In the genomic region with DNA sequence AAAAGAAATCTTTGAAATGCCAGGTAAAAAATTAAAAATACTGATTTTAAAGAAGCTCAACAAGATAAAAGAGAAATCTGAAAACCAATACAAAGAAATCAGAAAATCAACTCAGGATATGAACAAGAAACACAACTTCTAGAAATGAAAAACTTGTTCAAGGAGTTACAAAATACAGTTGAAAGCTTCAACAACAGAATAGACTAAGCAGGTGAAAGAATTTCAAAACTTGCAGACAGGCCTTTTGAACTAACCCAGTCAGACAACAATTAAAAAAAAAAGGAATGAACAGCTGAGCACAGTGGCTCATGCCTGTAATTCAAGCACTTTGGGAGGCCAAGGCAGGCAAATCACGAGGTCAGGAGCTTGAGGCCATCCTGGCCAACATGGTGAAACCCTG, we compare ENCODE assay signal across 15 cellular contexts.
DNase-seq lines count a peak whose midpoint lies in the region; ATAC-seq and FAIRE-seq lines count a peak whose summit lies in the region.
"Had no signal": no experiment of that assay in that cellular context is flagged by ENCODE, and none has a peak within 500 bp of the region (broad histone marks: within the 10 kb centered on the region; RNA-seq: fewer than 3 reads in every experiment).

No MANE protein-coding gene starts in this region.

- peak; percentile 19 for FAIRE-seq in G401.6 (lab: Jason Lieb, UNC)
- FAIRE-seq: A549 had no signal

- ATAC-seq in GM21515 (IDR thresholded peaks at IDR 0.05; ENCODE audit: unreplicated experiment), result no peak
- ATAC-seq: A549 had no signal

- in situ Hi-C loops in KBM-7 (cut with MboI; ENCODE audit: low pct_unique_long_range_greater_than_20kb, low sequenced_read_pairs), result no loop called here

- peak; percentile 24 for DNase-seq in DMS 273 (lab: John Stamatoyannopoulos, UW; ENCODE audit: unreplicated experiment)
- no peak for DNase-seq in DMS 273 treated with DMSO at 0.1 percent for 48 hours (lab: John Stamatoyannopoulos, UW)
- peak; percentile 13 for DNase-seq in KBM-7
- peak; percentile 28 for DNase-seq in OCI-M1 (lab: John Stamatoyannopoulos, UW)
- no peak for DNase-seq in anterior cingulate cortex (lab: John Stamatoyannopoulos, UW)
- DNase-seq in central memory CD4-positive, alpha-beta T cell, result no peak
- DNase-seq: CD4-positive, alpha-beta memory T cell; DMS53; DND-41; EL; GOT3; H7 had no signal

Comparison
In these comparisons a context has a peak if more than half of its experiments do, and no peak if none do; other contexts are left out.
1. DNase-seq: peak in DMS 273 (single experiment), KBM-7 (single experiment) and OCI-M1 (single experiment); none in DMS 273 treated with DMSO at 0.1 percent for 48 hours (single experiment), anterior cingulate cortex (0 of 58) and central memory CD4-positive, alpha-beta T cell (single experiment).